Comparison of ENCODE assay signal across 28 cellular contexts in genomic region chr9:136466155-136466541, GRCh38.
"Had no signal": no experiment of that assay in that cellular context is flagged by ENCODE, and none has a peak within 500 bp of the region (broad histone marks: within the 10 kb centered on the region; RNA-seq: fewer than 3 reads in every experiment).

No MANE protein-coding gene starts in this region.

- H3K27ac Mint-ChIP-seq: mesothelial cell of epicardium; natural killer cell; nephron progenitor cell; neural progenitor cell; stimulated activated naive CD8-positive, alpha-beta T cell treated with anti-CD3 and anti-CD28 coated beads, Interleukin-15, Interleukin-2, amounts not matched to agents 100 ng/mL and 50 ng/mL, for 24 hours; type B pancreatic cell had no signal

- H3K79me2 ChIP-seq: parathyroid adenoma had no signal

- H3K27ac ChIP-seq: heart left ventricle, hepatocyte, lower lobe of right lung, neural progenitor cell, neutrophil, parathyroid adenoma, psoas muscle, skin epidermis, tibial nerve, uterus had no signal

- H3K36me3 ChIP-seq: uterus had no signal

- ATAC-seq: left cardiac atrium, left lobe of liver, natural killer cell, psoas muscle, sciatic nerve had no signal

- H3K4me2 ChIP-seq: hepatocyte, neural progenitor cell had no signal

- H3K27me3 Mint-ChIP-seq: naive B cell; stimulated activated naive CD8-positive, alpha-beta T cell treated with anti-CD3 and anti-CD28 coated beads, Interleukin-15, Interleukin-2, amounts not matched to agents 100 ng/mL and 50 ng/mL, for 24 hours; type B pancreatic cell had no signal

- H3K4me1 Mint-ChIP-seq: mesothelial cell of epicardium, natural killer cell, neural progenitor cell had no signal

- DNase-seq: heart left ventricle; islet precursor cell; kidney glomerular epithelial cell; left cardiac atrium; lower lobe of right lung; mesendoderm; naive B cell; natural killer cell; nephron progenitor cell; occipital lobe; psoas muscle; stimulated activated CD4-positive, alpha-beta T cell treated with anti-CD3 and anti-CD28 coated beads, Interleukin-12 subunit alpha, Interleukin-12 subunit beta, amount 100 ng/mL, for 4 hours; stimulated activated CD4-positive, alpha-beta T cell treated with anti-CD3 and anti-CD28 coated beads, Interleukin-15, amount 100 ng/mL, for 24 hours; stimulated activated CD4-positive, alpha-beta T cell treated with anti-CD3 and anti-CD28 coated beads, Interleukin-2, amount 100 ng/mL, for 24 hours; stimulated activated CD4-positive, alpha-beta T cell treated with anti-CD3 and anti-CD28 coated beads, Interleukin-4, amount 100 ng/mL, for 1 hour; stimulated activated naive CD4-positive, alpha-beta T cell; uterus had no signal

- H3K27me3 ChIP-seq: heart left ventricle, hepatocyte, neural progenitor cell, neutrophil, tibial nerve, uterus had no signal

- H3K4me3 ChIP-seq: heart left ventricle, hepatocyte, lower lobe of right lung, neural progenitor cell, psoas muscle, skin epidermis, tibial nerve, uterus had no signal

- H3K9me3 ChIP-seq: heart left ventricle, lower lobe of right lung, neutrophil, psoas muscle, tibial nerve, uterus had no signal

- H3K4me3 Mint-ChIP-seq: mesothelial cell of epicardium; naive B cell; natural killer cell; nephron progenitor cell; stimulated activated naive CD8-positive, alpha-beta T cell treated with anti-CD3 and anti-CD28 coated beads, Interleukin-15, Interleukin-2, amounts not matched to agents 100 ng/mL and 50 ng/mL, for 24 hours; type B pancreatic cell had no signal

- H3K9me3 Mint-ChIP-seq: mesothelial cell of epicardium; naive B cell; natural killer cell; nephron progenitor cell; neural progenitor cell; stimulated activated naive CD8-positive, alpha-beta T cell treated with anti-CD3 and anti-CD28 coated beads, Interleukin-15, Interleukin-2, amounts not matched to agents 100 ng/mL and 50 ng/mL, for 24 hours; type B pancreatic cell had no signal

- H3K9ac ChIP-seq: neural progenitor cell, parathyroid adenoma had no signal

- H3K4me1 ChIP-seq: heart left ventricle, lower lobe of right lung, neural progenitor cell, parathyroid adenoma, psoas muscle, tibial nerve, uterus had no signal

- H2AFZ ChIP-seq: hepatocyte, neural progenitor cell, parathyroid adenoma had no signal
